8 cellular contexts compared by ENCODE assay signal in genomic region chrX:1592128-1592862, GRCh38. TPM values are rescaled to one million over a fixed set of nuclear protein-coding genes. Genes with fewer than 3 reads are reported as not detected.
DNase-seq lines count a peak whose midpoint lies in the region; ATAC-seq and TF ChIP-seq lines count a peak whose summit lies in the region.

No MANE protein-coding gene starts in this region.

- peaks cover 51% of the 10 kb centered on the region for H4K20me1 ChIP-seq in hepatocyte (ENCODE audit: insufficient read depth, poor library complexity, severe bottlenecking)

- intact Hi-C loops in CD14-positive monocyte (cut with micrococcal nuclease): loop anchor here in 1 of 2 donors (5.0 to 10.0 kb wide), 2 partner anchors 65 to 197 kb away; partner anchors contain the start of gene SLC25A6
- intact Hi-C loops in activated T-helper 2 cell treated with anti-CD3 and anti-CD28 coated beads, Interferon-gamma antibody, Interleukin-2, Interleukin-4, amounts not matched to agents 10 μg/mL and 5 μg/mL and 100 μg/mL, durations not matched to agents 14 hours and 24 hours and 36 hours (cut with micrococcal nuclease): loop anchor here (5.0 to 10.0 kb wide), 4 partner anchors 200 to 1275 kb away; partner anchors contain the start of genes GTPBP6, IL3RA and SLC25A6

- DNase-seq in CD14-positive monocyte (ENCODE audit: low spot score) (no peak), hepatocyte (ENCODE audit: low spot score) (peak; percentile 50), skeletal muscle cell (ENCODE audit: low read depth) (peak; percentile 4), OCI-M1 (lab: John Stamatoyannopoulos, UW) (no peak)
- DNase-seq in activated T-helper 2 cell treated with anti-CD3 and anti-CD28 coated beads, Interferon-gamma antibody, Interleukin-2, Interleukin-4, amounts not matched to agents 10 μg/mL and 5 μg/mL and 100 μg/mL, durations not matched to agents 14 hours and 24 hours and 36 hours (ENCODE audit: low spot score): no peak

- H3K9me3 Mint-ChIP-seq in CD14-positive monocyte: peaks cover 0 to 2% (median 0%) of the 10 kb centered on the region in 7 donors
- H3K9me3 Mint-ChIP-seq in activated T-helper 2 cell treated with anti-CD3 and anti-CD28 coated beads, Interferon-gamma antibody, Interleukin-2, Interleukin-4, amounts not matched to agents 10 μg/mL and 5 μg/mL and 100 μg/mL, durations not matched to agents 14 hours and 24 hours and 36 hours: no peaks in the 10 kb centered on the region

- peak overlapping the region; percentile 92 to 98 (median 94) for H3K27ac Mint-ChIP-seq in CD14-positive monocyte
- peak overlapping the region; percentile 92 for H3K27ac Mint-ChIP-seq in activated T-helper 2 cell treated with anti-CD3 and anti-CD28 coated beads, Interferon-gamma antibody, Interleukin-2, Interleukin-4, amounts not matched to agents 10 μg/mL and 5 μg/mL and 100 μg/mL, durations not matched to agents 14 hours and 24 hours and 36 hours

- peak overlapping the region; percentile 96 for H3K27ac ChIP-seq in hepatocyte

- H3K4me3 ChIP-seq in hepatocyte (peak overlapping the region; percentile 94), skeletal muscle cell (ENCODE audit: low read depth, low read length) (peak overlapping the region; percentile 93)

- under 1% methylated on average over 26 of the region's 34 CpGs for WGBS in hepatocyte (ENCODE audit: low lambda C conversion rate, missing lambda C conversion rate)

- H3K4me3 Mint-ChIP-seq in CD14-positive monocyte: peak overlapping the region; percentile 95 to 97
- peak overlapping the region; percentile 93 for H3K4me3 Mint-ChIP-seq in activated T-helper 2 cell treated with anti-CD3 and anti-CD28 coated beads, Interferon-gamma antibody, Interleukin-2, Interleukin-4, amounts not matched to agents 10 μg/mL and 5 μg/mL and 100 μg/mL, durations not matched to agents 14 hours and 24 hours and 36 hours (ENCODE audit: low read depth)

- H3K36me3 ChIP-seq in hepatocyte (replicated peaks; ENCODE audit: insufficient read depth, low read depth): no peaks in the 10 kb centered on the region

- H3K4me2 ChIP-seq in hepatocyte: peak overlapping the region; percentile 96

- H3K79me2 ChIP-seq in hepatocyte: peaks cover 55% of the 10 kb centered on the region

- H3K36me3 Mint-ChIP-seq in CD14-positive monocyte: peaks cover 33 to 38% of the 10 kb centered on the region in 2 donors
- peaks cover 41% of the 10 kb centered on the region for H3K36me3 Mint-ChIP-seq in activated T-helper 2 cell treated with anti-CD3 and anti-CD28 coated beads, Interferon-gamma antibody, Interleukin-2, Interleukin-4, amounts not matched to agents 10 μg/mL and 5 μg/mL and 100 μg/mL, durations not matched to agents 14 hours and 24 hours and 36 hours (ENCODE audit: low read depth)

- no peaks in the 10 kb centered on the region for H3K9me3 ChIP-seq in hepatocyte (ENCODE audit: low read depth)

- H3K27me3 Mint-ChIP-seq in CD14-positive monocyte (ENCODE audit: low read depth in 3 of 3): no peaks in the 10 kb centered on the region
- H3K27me3 Mint-ChIP-seq in activated T-helper 2 cell treated with anti-CD3 and anti-CD28 coated beads, Interferon-gamma antibody, Interleukin-2, Interleukin-4, amounts not matched to agents 10 μg/mL and 5 μg/mL and 100 μg/mL, durations not matched to agents 14 hours and 24 hours and 36 hours (ENCODE audit: low read depth): no peaks in the 10 kb centered on the region

- H3K4me1 ChIP-seq in hepatocyte (ENCODE audit: insufficient read depth): peaks cover 11% of the 10 kb centered on the region

- no peak for TF ChIP-seq CTCF in CD14-positive monocyte (IDR thresholded peaks at IDR 0.05)
- no peak for TF ChIP-seq CTCF in hepatocyte (IDR thresholded peaks at IDR 0.05; ENCODE audit: poor library complexity)

- no peaks in the 10 kb centered on the region for H3K27me3 ChIP-seq in hepatocyte

- peaks cover 17% of the 10 kb centered on the region for H3K4me1 Mint-ChIP-seq in CD14-positive monocyte
- H3K4me1 Mint-ChIP-seq in activated T-helper 2 cell treated with anti-CD3 and anti-CD28 coated beads, Interferon-gamma antibody, Interleukin-2, Interleukin-4, amounts not matched to agents 10 μg/mL and 5 μg/mL and 100 μg/mL, durations not matched to agents 14 hours and 24 hours and 36 hours (ENCODE audit: low read depth): peaks cover 21% of the 10 kb centered on the region

- H3K9me2 ChIP-seq in hepatocyte (replicated peaks; ENCODE audit: insufficient read depth): no peaks in the 10 kb centered on the region

- ATAC-seq in GM19023 (IDR thresholded peaks at IDR 0.05; ENCODE audit: unreplicated experiment) (peak; percentile 44), HG03432 (IDR thresholded peaks at IDR 0.05; ENCODE audit: unreplicated experiment) (peak; percentile 38), HG02763 (IDR thresholded peaks at IDR 0.05; ENCODE audit: unreplicated experiment) (no peak)

- H2AFZ ChIP-seq in hepatocyte: no peak overlapping the region

RNA-seq across cellular contexts. Expression of gene AKAP17A, which starts 0.9 kb away (rescaled TPM):
- polyA plus RNA-seq in CD14-positive monocyte (10 to 100 TPM in 1 of 2 donors, 1 to 10 TPM in 1; 8.9 to 13.6 TPM), hepatocyte (85.2 and 98.6 TPM in 2 replicates)
- total RNA-seq in activated T-helper 2 cell treated with anti-CD3 and anti-CD28 coated beads, Interferon-gamma antibody, Interleukin-2, Interleukin-4, amounts not matched to agents 10 μg/mL and 5 μg/mL and 100 μg/mL, durations not matched to agents 14 hours and 24 hours and 36 hours: 67.4 and 67.6 TPM in 2 replicates
- 28.4 and 46.3 TPM in 2 replicates for total RNA-seq in hepatocyte

RNA-seq across cellular contexts. Expression of gene ASMT, which starts 22.6 kb away (rescaled TPM):
- polyA plus RNA-seq in CD14-positive monocyte (not detected), hepatocyte (not detected in 2 replicates)
- total RNA-seq in activated T-helper 2 cell treated with anti-CD3 and anti-CD28 coated beads, Interferon-gamma antibody, Interleukin-2, Interleukin-4, amounts not matched to agents 10 μg/mL and 5 μg/mL and 100 μg/mL, durations not matched to agents 14 hours and 24 hours and 36 hours: not detected in 2 replicates
- not detected in 2 replicates for total RNA-seq in hepatocyte

RNA-seq across cellular contexts. Expression of gene P2RY8, which starts 55.3 kb away (rescaled TPM):
- polyA plus RNA-seq in CD14-positive monocyte: 10 to 100 TPM; 33.3 to 40.0 TPM
- total RNA-seq in activated T-helper 2 cell treated with anti-CD3 and anti-CD28 coated beads, Interferon-gamma antibody, Interleukin-2, Interleukin-4, amounts not matched to agents 10 μg/mL and 5 μg/mL and 100 μg/mL, durations not matched to agents 14 hours and 24 hours and 36 hours: 33.1 and 34.5 TPM in 2 replicates
- 0.07 TPM in 1 of 2 replicates, not detected in the other for total RNA-seq in hepatocyte
- polyA plus RNA-seq in hepatocyte: 0.54 TPM in 1 of 2 replicates, not detected in the other

Comparison
In these comparisons a context has a peak if more than half of its experiments do, and no peak if none do; other contexts are left out.
1. DNase-seq: peak in hepatocyte (single experiment) and skeletal muscle cell (single experiment); none in CD14-positive monocyte (single experiment), activated T-helper 2 cell treated with anti-CD3 and anti-CD28 coated beads, Interferon-gamma antibody, Interleukin-2, Interleukin-4, amounts not matched to agents 10 μg/mL and 5 μg/mL and 100 μg/mL, durations not matched to agents 14 hours and 24 hours and 36 hours (single experiment) and OCI-M1 (single experiment).
2. RNA of gene P2RY8, which starts 55.3 kb away (total RNA-seq): 33.1 to 34.5 TPM in activated T-helper 2 cell treated with anti-CD3 and anti-CD28 coated beads, Interferon-gamma antibody, Interleukin-2, Interleukin-4, amounts not matched to agents 10 μg/mL and 5 μg/mL and 100 μg/mL, durations not matched to agents 14 hours and 24 hours and 36 hours; 0.07 TPM in hepatocyte; every median in the first group is over 10 times any median in the second.